In genomic region chr2:74583504-74583903, GRCh38 we compare ENCODE assay signal across 17 cellular contexts. TPM values are rescaled to one million over a fixed set of nuclear protein-coding genes. Genes with fewer than 3 reads are reported as not detected.
A peak's percentile ranks its signal among the peaks of the same experiment; 100 is the strongest.
DNase-seq lines count a peak whose midpoint lies in the region; ATAC-seq, FAIRE-seq and TF ChIP-seq lines count a peak whose summit lies in the region.
"Had no signal": no experiment of that assay in that cellular context is flagged by ENCODE, and none has a peak within 500 bp of the region (broad histone marks: within the 10 kb centered on the region; RNA-seq: fewer than 3 reads in every experiment).

No MANE protein-coding gene starts in this region.

- no peaks in the 10 kb centered on the region for H3K9me3 Mint-ChIP-seq in neural progenitor cell
- H3K9me3 Mint-ChIP-seq: activated CD4-positive, alpha-beta T cell treated with anti-CD3 and anti-CD28 coated beads, Interleukin-2, amount 10 ng/mL, durations not matched to agents 24 days and 14 days had no signal

- H3K56ac ChIP-seq in H1 (replicated peaks; ENCODE audit: insufficient read length, low read depth, low read length) = no peak overlapping the region

- no peaks in the 10 kb centered on the region for H3K79me1 ChIP-seq in H1 (ENCODE audit: low read depth, low read length)

- no peak overlapping the region for H3K18ac ChIP-seq in H1 (ENCODE audit: extremely low read depth, low read length)

- H3K14ac ChIP-seq in H1 (ENCODE audit: insufficient read length) = no peak overlapping the region

- H3K9me3 ChIP-seq in H1 (ENCODE audit: insufficient read depth in 2 of 2, low read depth in 1 of 2, low read length in 1 of 2) (no peaks in the 10 kb centered on the region), neural progenitor cell (ENCODE audit: low read depth) (no peaks in the 10 kb centered on the region), body of pancreas (no peaks in the 10 kb centered on the region)
- H3K9me3 ChIP-seq: Caco-2 had no signal

- ATAC-seq in body of pancreas = no peak

- H4K8ac ChIP-seq in H1 (ENCODE audit: extremely low read depth, insufficient read depth, low read length) = no peak overlapping the region

- H3K4me3 Mint-ChIP-seq in neural progenitor cell = no peak overlapping the region

- CTCF ChIA-PET in H1 (lab: Charles Lee; ENCODE audit: partially characterized antibody) = interaction anchor here (0.9 to 12.2 kb wide), 6 partner anchors 8 to 103 kb away, joined by 3 to 158 read pairs (median 4); partner anchors contain the start of genes CCDC142 and TTC31

- TF ChIP-seq POLR2A in H1 (IDR thresholded peaks at IDR 0.05; ENCODE audit: control extremely low read depth in 1 of 2, low read depth in 2 of 2, low read length in 2 of 2) (no peak), body of pancreas (IDR thresholded peaks at IDR 0.05) (no peak)

- H2AFZ ChIP-seq in H1 (ENCODE audit: low read length) (no peak overlapping the region), neural progenitor cell (replicated peaks) (no peak overlapping the region)
- H2AFZ ChIP-seq: hepatocyte had no signal

- H3K36me3 Mint-ChIP-seq in neural progenitor cell = no peaks in the 10 kb centered on the region

- POLR2A ChIA-PET in H1 (lab: Charles Lee; ENCODE audit: partially characterized antibody) = interaction anchor here (0.6 to 1.6 kb wide), 4 partner anchors 10 to 77 kb away, joined by 3 to 4 read pairs (median 3); no protein-coding TSS in a partner anchor

- H3K9ac ChIP-seq in H1 (replicated peaks in 1 of 4; ENCODE audit: extremely low read depth in 1 of 4, low read depth in 3 of 4, low read length in 3 of 4) (no peak overlapping the region; a peak in 1 of 7 replicates), neural progenitor cell (no peak overlapping the region)

- TF ChIP-seq CTCF in H1 (IDR thresholded peaks at IDR 0.05; ENCODE audit: control extremely low read depth in 1 of 3, insufficient read depth in 1 of 3, low read depth in 1 of 3, low read length in 3 of 3) = no peak
- TF ChIP-seq CTCF in neural progenitor cell (IDR thresholded peaks at IDR 0.05) = no peak
- TF ChIP-seq CTCF in body of pancreas (IDR thresholded peaks at IDR 0.05) = no peak

- intact Hi-C loops in body of pancreas (cut with DNase I) = no loop called here

- DNase-seq in COLO829 (ENCODE audit: low spot score) (peak; percentile 93), M059J (ENCODE audit: low read depth) (peak; percentile 80), H1 (ENCODE audit: low read depth in 1 of 2, low spot score in 2 of 2) (no peak), neural progenitor cell (ENCODE audit: low spot score) (no peak), C1 segment of cervical spinal cord (lab: John Stamatoyannopoulos, UW) (no peak), body of pancreas (no peak), NCI-H748 treated with DMSO at 0.1 percent for 48 hours (lab: John Stamatoyannopoulos, UW) (no peak)
- no peak for DNase-seq in stimulated activated CD4-positive, alpha-beta T cell treated with anti-CD3 and anti-CD28 coated beads, Interleukin-4, amount 100 ng/mL, for 1 hour
- DNase-seq: activated effector memory CD4-positive, alpha-beta T cell treated with anti-CD3 and anti-CD28 coated beads, Interleukin-2, amount 50 U/mL, for 16 hours; Caco-2; dermis blood vessel endothelial cell; NCI-H510A treated with DMSO at 0.1 percent for 48 hours had no signal

- no peak overlapping the region for H2BK5ac ChIP-seq in H1 (ENCODE audit: low read depth, low read length)

- no peak overlapping the region for H3K4ac ChIP-seq in H1 (replicated peaks; ENCODE audit: insufficient read length, low read depth, low read length)

- no peak overlapping the region for H2BK12ac ChIP-seq in H1 (ENCODE audit: low read depth, low read length)

- H3K4me3 ChIP-seq in H1 (ENCODE audit: extremely low read depth in 1 of 4, insufficient read depth in 2 of 4, low read depth in 3 of 4, low read length in 4 of 4) (no peak overlapping the region), neural progenitor cell (no peak overlapping the region), body of pancreas (no peak overlapping the region)
- H3K4me3 ChIP-seq: GM12878, hepatocyte had no signal

- H4K91ac ChIP-seq in H1 (replicated peaks; ENCODE audit: insufficient read length, low read length) = no peak overlapping the region

- peaks cover 16% of the 10 kb centered on the region for H3K4me1 Mint-ChIP-seq in neural progenitor cell

- peak overlapping the region; percentile 6 for H3K27ac Mint-ChIP-seq in neural progenitor cell

- no peaks in the 10 kb centered on the region for H3K27me3 ChIP-seq in H1 (replicated peaks in 1 of 4; ENCODE audit: control insufficient read depth in 3 of 4, extremely low read depth in 1 of 4, insufficient read depth in 3 of 4, low read length in 3 of 4)
- no peaks in the 10 kb centered on the region for H3K27me3 ChIP-seq in neural progenitor cell
- no peaks in the 10 kb centered on the region for H3K27me3 ChIP-seq in body of pancreas
- H3K27me3 ChIP-seq: hepatocyte had no signal

- no peak overlapping the region for H4K5ac ChIP-seq in H1 (ENCODE audit: insufficient read length, low read depth, low read length)

- TF ChIP-seq RAD21 in H1 (IDR thresholded peaks at IDR 0.05 in 1 of 2, conservative IDR thresholded peaks at IDR 0.05 in 1 of 2; ENCODE audit: low read depth in 2 of 2, low read length in 2 of 2) = no peak

- no peak overlapping the region for H2BK120ac ChIP-seq in H1 (replicated peaks; ENCODE audit: low read depth, low read length)

- no peak overlapping the region for H2BK20ac ChIP-seq in H1 (ENCODE audit: low read length)

- TF ChIP-seq EP300 in H1 (IDR thresholded peaks at IDR 0.05; ENCODE audit: borderline replicate concordance in 1 of 2, low read depth in 2 of 2, low read length in 2 of 2) = no peak

- H3F3A ChIP-seq in neural progenitor cell (ENCODE audit: low read depth) = no peaks in the 10 kb centered on the region

- no peak for FAIRE-seq in H1 (lab: Jason Lieb, UNC)

- H3K23me2 ChIP-seq in H1 (ENCODE audit: low read depth, low read length) = no peaks in the 10 kb centered on the region

- no peaks in the 10 kb centered on the region for H3K36me3 ChIP-seq in H1 (ENCODE audit: control insufficient read depth in 2 of 4, insufficient read depth in 4 of 4, low read length in 3 of 4)
- H3K36me3 ChIP-seq in neural progenitor cell = no peaks in the 10 kb centered on the region
- H3K36me3 ChIP-seq in body of pancreas (replicated peaks in 1 of 2; ENCODE audit: insufficient read depth in 1 of 2, low read depth in 2 of 2) = no peaks in the 10 kb centered on the region

- H3K4me1 ChIP-seq in H1 (replicated peaks in 1 of 4; ENCODE audit: control insufficient read depth in 3 of 4, insufficient read depth in 4 of 4, low read length in 3 of 4) (peaks cover 0 to 2% (median under 1%) of the 10 kb centered on the region in 4 experiments; a peak in 1 of 7 replicates), neural progenitor cell (no peaks in the 10 kb centered on the region), body of pancreas (no peaks in the 10 kb centered on the region)
- H3K4me1 ChIP-seq: Caco-2 had no signal

- no peak overlapping the region for H3K4me2 ChIP-seq in H1 (ENCODE audit: insufficient read depth in 1 of 2, low read depth in 2 of 2, low read length in 2 of 2)
- no peak overlapping the region for H3K4me2 ChIP-seq in neural progenitor cell
- H3K4me2 ChIP-seq: hepatocyte had no signal

- no peaks in the 10 kb centered on the region for H3K27me3 Mint-ChIP-seq in neural progenitor cell (ENCODE audit: insufficient read depth, low read depth)
- H3K27me3 Mint-ChIP-seq: activated CD4-positive, alpha-beta T cell treated with anti-CD3 and anti-CD28 coated beads, Interleukin-2, amount 10 ng/mL, durations not matched to agents 24 days and 14 days had no signal

- H3K23ac ChIP-seq in H1 (ENCODE audit: insufficient read length) = no peak overlapping the region

- no peak overlapping the region for H2BK15ac ChIP-seq in H1 (ENCODE audit: low read length)

- H3K27ac ChIP-seq in H1 (ENCODE audit: low read depth, low read length) = no peak overlapping the region
- H3K27ac ChIP-seq in neural progenitor cell = no peak overlapping the region
- no peak overlapping the region for H3K27ac ChIP-seq in body of pancreas
- H3K27ac ChIP-seq: hepatocyte had no signal

- H2AK5ac ChIP-seq in H1 (ENCODE audit: low read depth, low read length) = no peak overlapping the region

- H4K20me1 ChIP-seq in H1 (replicated peaks in 1 of 2; ENCODE audit: control insufficient read depth in 1 of 2, insufficient read depth in 2 of 2, low read length in 2 of 2) = no peaks in the 10 kb centered on the region
- H4K20me1 ChIP-seq in neural progenitor cell (ENCODE audit: low read depth) = no peaks in the 10 kb centered on the region

- H3K79me2 ChIP-seq in H1 (ENCODE audit: control insufficient read depth in 1 of 2, insufficient read depth in 2 of 2, low read length in 2 of 2) (no peaks in the 10 kb centered on the region), neural progenitor cell (ENCODE audit: low read depth) (no peaks in the 10 kb centered on the region)
- H3K79me2 ChIP-seq: hepatocyte had no signal

RNA-seq across cellular contexts. Expression of gene DOK1, which starts 29.0 kb away (rescaled TPM):
- 7.5 and 13.3 TPM in 2 replicates for total RNA-seq in M059J (2014; rRNA removed; shearing (Covaris generic))
- 11.4 and 14.3 TPM in 2 replicates for total RNA-seq in H1 (2021; fragmentation: NEBNext Ultra II Directional; extraction: Animal tissue kit (Norgen Biotek cat#: 25700))
- 11.0 and 16.5 TPM in 2 replicates for polyA plus RNA-seq in H1 (2011; rRNA removed)
- 14.1 TPM for polyA plus RNA-seq in H1 (2011; cell fraction: cytosol; rRNA removed)
- polyA plus RNA-seq in H1 (2011; cell fraction: nucleus; rRNA removed) = 19.2 TPM
- 10.6 to 14.7 TPM (median 13.9 TPM) in 4 replicates for polyA plus RNA-seq in H1 (2012, experiment 1 of 2)
- 13.5 TPM for polyA plus RNA-seq in H1 (2012, experiment 2 of 2)
- 8.1 TPM for polyA plus RNA-seq in H1 (2013, experiment 1 of 2)
- 7.9 TPM for polyA plus RNA-seq in H1 (2013, experiment 2 of 2)
- polyA minus RNA-seq in H1 (2011; rRNA and poly(A)+ RNA removed) = 7.5 and 9.6 TPM in 2 replicates
- 5.7 TPM for polyA minus RNA-seq in H1 (2011; cell fraction: cytosol; rRNA and poly(A)+ RNA removed)
- 11.0 TPM for polyA minus RNA-seq in H1 (2011; cell fraction: nucleus; rRNA and poly(A)+ RNA removed)
- 3.4 and 13.2 TPM in 2 replicates for total RNA-seq in neural progenitor cell (ENCODE audit: low replicate concordance)
- total RNA-seq in body of pancreas = 10 to 100 TPM in 1 of 2 donors, 1 to 10 TPM in 1; 9.2 to 15.3 TPM

RNA-seq across cellular contexts. Expression of gene LOXL3, which starts 29.8 kb away (rescaled TPM):
- 43.9 and 66.9 TPM in 2 replicates for total RNA-seq in M059J (2014; rRNA removed; shearing (Covaris generic))
- total RNA-seq in H1 (2021; fragmentation: NEBNext Ultra II Directional; extraction: Animal tissue kit (Norgen Biotek cat#: 25700)) = 19.5 and 22.4 TPM in 2 replicates
- polyA plus RNA-seq in H1 (2011; rRNA removed) = 22.1 and 27.2 TPM in 2 replicates
- 26.3 TPM for polyA plus RNA-seq in H1 (2011; cell fraction: cytosol; rRNA removed)
- polyA plus RNA-seq in H1 (2011; cell fraction: nucleus; rRNA removed) = 31.9 TPM
- 21.1 to 25.5 TPM (median 22.6 TPM) in 4 replicates for polyA plus RNA-seq in H1 (2012, experiment 1 of 2)
- polyA plus RNA-seq in H1 (2012, experiment 2 of 2) = 17.5 TPM
- polyA plus RNA-seq in H1 (2013, experiment 1 of 2) = 11.8 TPM
- polyA plus RNA-seq in H1 (2013, experiment 2 of 2) = 10.9 TPM
- 22.5 and 34.1 TPM in 2 replicates for polyA minus RNA-seq in H1 (2011; rRNA and poly(A)+ RNA removed)
- polyA minus RNA-seq in H1 (2011; cell fraction: cytosol; rRNA and poly(A)+ RNA removed) = 16.7 TPM
- 15.3 TPM for polyA minus RNA-seq in H1 (2011; cell fraction: nucleus; rRNA and poly(A)+ RNA removed)
- total RNA-seq in neural progenitor cell (ENCODE audit: low replicate concordance) (24.2 and 39.1 TPM in 2 replicates), body of pancreas (1 to 10 TPM in 1 of 2 donors, under 1 TPM in 1; 0.33 to 3.1 TPM)

RNA-seq across cellular contexts. Expression of gene HTRA2, which starts 53.8 kb away (rescaled TPM):
- 29.4 and 32.0 TPM in 2 replicates for total RNA-seq in M059J (2014; rRNA removed; shearing (Covaris generic))
- 21.6 and 24.6 TPM in 2 replicates for total RNA-seq in H1 (2021; fragmentation: NEBNext Ultra II Directional; extraction: Animal tissue kit (Norgen Biotek cat#: 25700))
- polyA plus RNA-seq in H1 (2011; rRNA removed) = 37.6 TPM in 2 replicates
- polyA plus RNA-seq in H1 (2011; cell fraction: cytosol; rRNA removed) = 33.9 TPM
- 41.8 TPM for polyA plus RNA-seq in H1 (2011; cell fraction: nucleus; rRNA removed)
- 22.7 to 30.7 TPM (median 27.3 TPM) in 4 replicates for polyA plus RNA-seq in H1 (2012, experiment 1 of 2)
- 36.9 TPM for polyA plus RNA-seq in H1 (2012, experiment 2 of 2)
- polyA plus RNA-seq in H1 (2013, experiment 1 of 2) = 19.1 TPM
- polyA plus RNA-seq in H1 (2013, experiment 2 of 2) = 18.5 TPM
- polyA minus RNA-seq in H1 (2011; rRNA and poly(A)+ RNA removed) = 27.1 and 32.7 TPM in 2 replicates
- 15.4 TPM for polyA minus RNA-seq in H1 (2011; cell fraction: cytosol; rRNA and poly(A)+ RNA removed)
- polyA minus RNA-seq in H1 (2011; cell fraction: nucleus; rRNA and poly(A)+ RNA removed) = 27.5 TPM
- 18.5 and 28.4 TPM in 2 replicates for total RNA-seq in neural progenitor cell (ENCODE audit: low replicate concordance)
- total RNA-seq in body of pancreas = 10 to 100 TPM; 14.3 to 14.5 TPM

RNA-seq across cellular contexts. Expression of gene AUP1, which starts 54.0 kb away (rescaled TPM):
- 115 and 119 TPM in 2 replicates for total RNA-seq in M059J (2014; rRNA removed; shearing (Covaris generic))
- 82.7 and 83.4 TPM in 2 replicates for total RNA-seq in H1 (2021; fragmentation: NEBNext Ultra II Directional; extraction: Animal tissue kit (Norgen Biotek cat#: 25700))
- 121 and 162 TPM in 2 replicates for polyA plus RNA-seq in H1 (2011; rRNA removed)
- polyA plus RNA-seq in H1 (2011; cell fraction: cytosol; rRNA removed) = 134 TPM
- 469 TPM for polyA plus RNA-seq in H1 (2011; cell fraction: nucleus; rRNA removed)
- polyA plus RNA-seq in H1 (2012, experiment 1 of 2) = 82.2 to 98.1 TPM (median 92.2 TPM) in 4 replicates
- polyA plus RNA-seq in H1 (2012, experiment 2 of 2) = 103 TPM
- 124 TPM for polyA plus RNA-seq in H1 (2013, experiment 1 of 2)
- 130 TPM for polyA plus RNA-seq in H1 (2013, experiment 2 of 2)
- polyA minus RNA-seq in H1 (2011; rRNA and poly(A)+ RNA removed) = 63.7 and 83.7 TPM in 2 replicates
- 54.0 TPM for polyA minus RNA-seq in H1 (2011; cell fraction: cytosol; rRNA and poly(A)+ RNA removed)
- 85.4 TPM for polyA minus RNA-seq in H1 (2011; cell fraction: nucleus; rRNA and poly(A)+ RNA removed)
- total RNA-seq in neural progenitor cell (ENCODE audit: low replicate concordance) = 47.9 and 73.7 TPM in 2 replicates
- total RNA-seq in body of pancreas = 100 to 1,000 TPM in 1 of 2 donors, 10 to 100 TPM in 1; 82.5 to 170 TPM

RNA-seq across cellular contexts. Expression of gene DQX1, which starts 57.5 kb away (rescaled TPM):
- not detected in 2 replicates for total RNA-seq in M059J (2014; rRNA removed; shearing (Covaris generic))
- total RNA-seq in H1 (2021; fragmentation: NEBNext Ultra II Directional; extraction: Animal tissue kit (Norgen Biotek cat#: 25700)) = 0.57 and 0.76 TPM in 2 replicates
- 1.1 TPM in 2 replicates for polyA plus RNA-seq in H1 (2011; rRNA removed)
- 1.4 TPM for polyA plus RNA-seq in H1 (2011; cell fraction: cytosol; rRNA removed)
- 9.0 TPM for polyA plus RNA-seq in H1 (2011; cell fraction: nucleus; rRNA removed)
- polyA plus RNA-seq in H1 (2012, experiment 1 of 2) = 0.51 to 1.4 TPM (median 0.73 TPM) in 4 replicates
- polyA plus RNA-seq in H1 (2012, experiment 2 of 2) = 0.47 TPM
- 0.85 TPM for polyA plus RNA-seq in H1 (2013, experiment 1 of 2)
- polyA plus RNA-seq in H1 (2013, experiment 2 of 2) = 0.35 TPM
- 0.44 and 1.1 TPM in 2 replicates for polyA minus RNA-seq in H1 (2011; rRNA and poly(A)+ RNA removed)
- not detected for polyA minus RNA-seq in H1 (2011; cell fraction: cytosol; rRNA and poly(A)+ RNA removed)
- polyA minus RNA-seq in H1 (2011; cell fraction: nucleus; rRNA and poly(A)+ RNA removed) = 2.1 TPM
- total RNA-seq in neural progenitor cell (ENCODE audit: low replicate concordance) (0.11 and 0.71 TPM in 2 replicates), body of pancreas (1 to 10 TPM in 1 of 2 donors, not detected in 1; 2.0 TPM)
- total RNA-seq: dermis blood vessel endothelial cell, mononuclear cell, skeletal muscle tissue had no signal
- polyA plus RNA-seq: hepatocyte had no signal

Comparison
In these comparisons a context has a peak if more than half of its experiments do, and no peak if none do; other contexts are left out.
1. DNase-seq: peak in COLO829 (single experiment) and M059J (single experiment); none in H1 (0 of 2), neural progenitor cell (single experiment), C1 segment of cervical spinal cord (0 of 14), stimulated activated CD4-positive, alpha-beta T cell treated with anti-CD3 and anti-CD28 coated beads, Interleukin-4, amount 100 ng/mL, for 1 hour (single experiment), body of pancreas (0 of 4) and NCI-H748 treated with DMSO at 0.1 percent for 48 hours (single experiment).